In genomic region chr9:29001006-29001405, GRCh38 we compare ENCODE assay signal across 37 cellular contexts.
"Had no signal": no experiment of that assay in that cellular context is flagged by ENCODE, and none has a peak within 500 bp of the region (broad histone marks: within the 10 kb centered on the region; RNA-seq: fewer than 3 reads in every experiment).

No MANE protein-coding gene starts in this region.

- H3K27me3 Mint-ChIP-seq: activated CD4-positive, alpha-beta T cell treated with anti-CD3 and anti-CD28 coated beads, Interleukin-2, amount 10 ng/mL, durations not matched to agents 24 days and 14 days; activated CD8-positive, alpha-beta T cell treated with anti-CD3 and anti-CD28 coated beads for 36 hours; activated T-cell treated with anti-CD3 and anti-CD28 coated beads, Interleukin-2, amount 50 U/mL, for 24 hours had no signal

- H3K27ac Mint-ChIP-seq: activated CD4-positive, alpha-beta T cell treated with anti-CD3 and anti-CD28 coated beads, Interleukin-2, amount 10 ng/mL, durations not matched to agents 24 days and 14 days; activated CD8-positive, alpha-beta T cell treated with anti-CD3 and anti-CD28 coated beads for 36 hours; activated naive CD4-positive, alpha-beta T cell treated with anti-CD3 and anti-CD28 coated beads, Interleukin-2, amount 50 U/mL, for 72 hours; activated T-cell treated with anti-CD3 and anti-CD28 coated beads, Interleukin-2, amount 50 U/mL, for 24 hours; activated T-helper 2 cell treated with anti-CD3 and anti-CD28 coated beads, Interferon-gamma antibody, Interleukin-2, Interleukin-4, amounts not matched to agents 10 μg/mL and 5 μg/mL and 100 μg/mL, durations not matched to agents 14 hours and 24 hours and 36 hours; brain had no signal

- H3K4me1 ChIP-seq: adrenal gland had no signal

- H3K9me3 Mint-ChIP-seq: brain had no signal

- H3K27me3 ChIP-seq: adrenal gland had no signal

- DNase-seq: activated CD4-positive, alpha-beta T cell treated with anti-CD3 and anti-CD28 coated beads for 1 hour; activated CD4-positive, alpha-beta T cell treated with anti-CD3 and anti-CD28 coated beads, Interleukin-2, amount 10 ng/mL, durations not matched to agents 24 days and 14 days; activated CD4-positive, alpha-beta T cell treated with anti-CD3 and anti-CD28 coated beads, Interleukin-2, amount 50 U/mL, for 4 hours; activated CD4-positive, CD25-positive, alpha-beta regulatory T cell; activated CD8-positive, alpha-beta T cell treated with anti-CD3 and anti-CD28 coated beads for 36 hours; activated gamma-delta T cell; activated naive CD4-positive, alpha-beta T cell treated with Interleukin-2 at 50 U/mL for 16 hours; activated T-cell treated with anti-CD3 and anti-CD28 coated beads, Interleukin-2, amount 50 U/mL, for 24 hours; adrenal gland; anterior cingulate cortex; caudate nucleus; cerebellar nuclear complex; Kasumi-1; KG1; MM.1S; MV-4-11; NCI-H1092; NCI-H1436 treated with DMSO at 0.1 percent for 48 hours; NCI-H1694 treated with DMSO at 0.1 percent for 48 hours; NCI-H2029; NCI-H2171; NCI-H446; NCI-H510A treated with DMSO at 0.1 percent for 48 hours; NCI-H526 treated with DMSO at 0.1 percent for 48 hours; NCI-H82; NK-92 treated with Interleukin-12 subunit alpha and Interleukin-12 subunit beta, amount 100 ng/mL, for 24 hours; PC-9; SIG-M5; SW 1271; T-helper 1 cell; T-helper 2 cell; T-helper 9 cell; WERI-Rb-1 had no signal

- H2AFZ ChIP-seq: PC-9 had no signal

- H3K36me3 Mint-ChIP-seq: activated naive CD4-positive, alpha-beta T cell treated with anti-CD3 and anti-CD28 coated beads, Interleukin-2, amount 50 U/mL, for 72 hours; brain had no signal

- H3K36me3 ChIP-seq: adrenal gland, WERI-Rb-1 had no signal

- H3K4me1 Mint-ChIP-seq: activated CD4-positive, alpha-beta T cell treated with anti-CD3 and anti-CD28 coated beads, Interleukin-2, amount 10 ng/mL, durations not matched to agents 24 days and 14 days; brain had no signal

- H3K4me3 Mint-ChIP-seq: activated CD4-positive, alpha-beta T cell treated with anti-CD3 and anti-CD28 coated beads, Interleukin-2, amount 10 ng/mL, durations not matched to agents 24 days and 14 days; activated CD8-positive, alpha-beta T cell treated with anti-CD3 and anti-CD28 coated beads for 36 hours; activated T-cell treated with anti-CD3 and anti-CD28 coated beads, Interleukin-2, amount 50 U/mL, for 24 hours; brain had no signal

- H3K4me3 ChIP-seq: adrenal gland, PC-9 had no signal

- H3K9me3 ChIP-seq: adrenal gland had no signal

- H3K4me2 ChIP-seq: PC-9 had no signal

- H3K27ac ChIP-seq: adrenal gland, PC-9, RWPE1, WERI-Rb-1 had no signal
